ENCODE assay signal across 8 cellular contexts in the genomic region with DNA sequence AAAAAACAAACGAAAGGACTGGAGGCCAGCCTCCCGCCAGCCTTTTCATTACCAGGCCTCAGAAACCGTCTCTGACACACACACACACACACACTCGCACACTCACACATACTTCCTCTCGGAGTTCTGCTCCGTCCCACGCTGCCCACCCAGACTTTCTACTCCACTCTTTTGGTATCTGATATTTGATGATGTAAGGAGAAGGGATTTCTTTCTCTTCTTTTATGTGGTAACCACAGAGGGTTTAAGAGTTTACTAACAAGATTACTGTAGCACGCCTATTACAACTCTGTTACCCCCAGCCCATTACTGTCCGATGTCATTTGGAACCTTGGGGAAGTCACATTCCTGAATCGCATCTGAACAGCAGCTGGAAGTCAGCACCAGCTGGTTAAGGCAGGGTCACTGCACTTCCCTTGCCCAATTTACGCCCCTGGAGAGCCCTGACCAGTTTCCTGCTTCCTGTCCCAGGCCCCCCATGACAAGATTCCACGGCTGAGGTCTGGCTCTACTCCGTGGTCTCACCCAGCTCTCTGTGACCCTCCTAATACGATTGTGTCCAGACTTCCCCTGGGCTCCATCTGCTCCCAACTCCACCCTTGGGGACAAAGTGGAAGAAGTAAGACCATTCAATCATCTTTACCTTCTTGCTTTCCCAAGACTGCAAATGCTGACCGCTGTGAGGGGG. TPM values are rescaled to one million over a fixed set of nuclear protein-coding genes. Genes with fewer than 3 reads are reported as not detected.
DNase-seq lines count a peak whose midpoint lies in the region; ATAC-seq, FAIRE-seq and TF ChIP-seq lines count a peak whose summit lies in the region.

No MANE protein-coding gene starts in this region.

- H3K27ac ChIP-seq in lung (ENCODE audit: low read depth in 1 of 2, low read length in 1 of 2) (peak overlapping the region; percentile 79 to 89), transverse colon (peak overlapping the region; percentile 62 to 91 (median 79))

- intact Hi-C loops in transverse colon (cut with DNase I; ENCODE audit: low total_unique reads) = loop anchor here (5.0 kb wide), 1 partner anchor 57 kb away; no protein-coding TSS in a partner anchor

- 8 to 24% methylated on average over 15 of the region's 15 CpGs for WGBS in lung, 2 donors
- 31% methylated on average over 13 to 15 of the region's 15 CpGs for WGBS in transverse colon (ENCODE audit: low coverage in 1 of 2), 2 donors

- H3K4me1 ChIP-seq in lung (ENCODE audit: control insufficient read depth in 2 of 2, insufficient read depth in 2 of 2, low read length in 2 of 2) (peaks cover 9 to 10% of the 10 kb centered on the region in 2 donors), transverse colon (peaks cover 4 to 36% (median 14%) of the 10 kb centered on the region in 4 donors)

- TF ChIP-seq CTCF in AG09309 (IDR thresholded peaks at IDR 0.05; ENCODE audit: control insufficient read depth, insufficient read depth, low read depth, low read length, missing control alignments) (no peak), chondrocyte (IDR thresholded peaks at IDR 0.05) (no peak), lung (IDR thresholded peaks at IDR 0.05; ENCODE audit: control extremely low read depth, extremely low read depth) (no peak), transverse colon (IDR thresholded peaks at IDR 0.05) (no peak)

- H3K36me3 Mint-ChIP-seq in chondrocyte (ENCODE audit: low read depth) = no peaks in the 10 kb centered on the region

- H3K36me3 ChIP-seq in lung (ENCODE audit: control insufficient read depth in 2 of 2, insufficient read depth in 2 of 2, low read length in 2 of 2) = no peaks in the 10 kb centered on the region
- no peaks in the 10 kb centered on the region for H3K36me3 ChIP-seq in transverse colon

- in situ Hi-C loops in transverse colon (cut with MboI; ENCODE audit: low pct_ligation_motif_present in 1 of 4, low pct_unique_long_range_greater_than_20kb in 1 of 4, low sequenced_read_pairs in 3 of 4) = no loop called here

- no peaks in the 10 kb centered on the region for H3K9me3 Mint-ChIP-seq in chondrocyte (ENCODE audit: low read depth)

- H3K4me3 Mint-ChIP-seq in chondrocyte (ENCODE audit: unreplicated experiment) = peak overlapping the region; percentile 97

- peak; percentile 57 for DNase-seq in AG09309 (ENCODE audit: low read depth)
- peak; percentile 69 for DNase-seq in NCI-H69 (lab: John Stamatoyannopoulos, UW)
- DNase-seq in chondrocyte (ENCODE audit: low spot score) = peak; percentile 51
- no peak for DNase-seq in lung (ENCODE audit: low spot score)
- no peak for DNase-seq in transverse colon
- no peak for DNase-seq in RCC 7860 (ENCODE audit: low spot score)

- no peaks in the 10 kb centered on the region for H3K27me3 Mint-ChIP-seq in chondrocyte (ENCODE audit: low read depth)

- ATAC-seq in lung (ENCODE audit: insufficient read depth, low FRiP score) (no peak), HG03025 (IDR thresholded peaks at IDR 0.05; ENCODE audit: low FRiP score, unreplicated experiment) (no peak), HG02642 (IDR thresholded peaks at IDR 0.05; ENCODE audit: poor library complexity, unreplicated experiment) (no peak)

- H3K27ac Mint-ChIP-seq in chondrocyte (ENCODE audit: unreplicated experiment) = peak overlapping the region; percentile 79

- H3K27me3 ChIP-seq in lung (ENCODE audit: control insufficient read depth, insufficient read depth) (no peaks in the 10 kb centered on the region), transverse colon (peaks cover 20% of the 10 kb centered on the region)

- H3K4me3 ChIP-seq in AG09309 (ENCODE audit: control insufficient read depth, low read depth, low read length) (peak overlapping the region; percentile 55), lung (peak overlapping the region; percentile 47), transverse colon (peak overlapping the region; percentile 33 to 68 (median 53))

- no peak for TF ChIP-seq POLR2A in transverse colon (IDR thresholded peaks at IDR 0.05)

- H3K9me3 ChIP-seq in lung (ENCODE audit: control insufficient read depth in 2 of 2, insufficient read depth in 1 of 2, low read length in 1 of 2) (no peaks in the 10 kb centered on the region), transverse colon (no peaks in the 10 kb centered on the region)

- no peak for FAIRE-seq in RCC 7860 (lab: Jason Lieb, UNC)

- H3K4me1 Mint-ChIP-seq in chondrocyte (ENCODE audit: low read depth) = peaks cover 36% of the 10 kb centered on the region

- no peak for TF ChIP-seq EP300 in transverse colon (IDR thresholded peaks at IDR 0.05; ENCODE audit: low read depth)

RNA-seq across cellular contexts. Expression of a gene that starts 1.1 kb away (rescaled TPM):
- total RNA-seq in chondrocyte (6.5 to 16.3 TPM (median 16.0 TPM) in 3 replicates), lung (10 to 100 TPM; 12.8 to 32.4 TPM), transverse colon (10 to 100 TPM in 1 of 4 donors, 1 to 10 TPM in 3; 4.1 to 19.9 (median 7.1) TPM)
- polyA plus RNA-seq in lung = 1 to 10 TPM; 4.1 to 6.6 TPM

RNA-seq across cellular contexts. Expression of a gene that starts 33.2 kb away (rescaled TPM):
- total RNA-seq in chondrocyte (23.6 to 28.0 TPM (median 26.9 TPM) in 3 replicates), lung (10 to 100 TPM; 11.3 to 27.0 TPM), transverse colon (10 to 100 TPM; 31.6 to 43.8 (median 37.4) TPM)
- polyA plus RNA-seq in lung = 10 to 100 TPM; 10.4 to 16.2 TPM

RNA-seq across cellular contexts. Expression of a gene that starts 57.0 kb away (rescaled TPM):
- total RNA-seq in chondrocyte (186 to 198 TPM (median 193 TPM) in 3 replicates), lung (100 to 1,000 TPM in 1 of 2 donors, 10 to 100 TPM in 1; 52.3 to 192 TPM), transverse colon (100 to 1,000 TPM in 3 of 4 donors, 10 to 100 TPM in 1; 69.9 to 284 (median 230) TPM)
- polyA plus RNA-seq in lung = 100 to 1,000 TPM; 188 to 327 TPM

Comparison
In these comparisons a context has a peak if more than half of its experiments do, and no peak if none do; other contexts are left out.
1. DNase-seq: peak in AG09309 (single experiment), NCI-H69 (single experiment) and chondrocyte (single experiment); none in lung (single experiment), transverse colon (single experiment) and RCC 7860 (single experiment).
2. Peak in every context shown above with its lines, with median percentiles within 50 percentile points of each other: H3K4me3 ChIP-seq.